8 cellular contexts compared by ENCODE assay signal in the genomic region with DNA sequence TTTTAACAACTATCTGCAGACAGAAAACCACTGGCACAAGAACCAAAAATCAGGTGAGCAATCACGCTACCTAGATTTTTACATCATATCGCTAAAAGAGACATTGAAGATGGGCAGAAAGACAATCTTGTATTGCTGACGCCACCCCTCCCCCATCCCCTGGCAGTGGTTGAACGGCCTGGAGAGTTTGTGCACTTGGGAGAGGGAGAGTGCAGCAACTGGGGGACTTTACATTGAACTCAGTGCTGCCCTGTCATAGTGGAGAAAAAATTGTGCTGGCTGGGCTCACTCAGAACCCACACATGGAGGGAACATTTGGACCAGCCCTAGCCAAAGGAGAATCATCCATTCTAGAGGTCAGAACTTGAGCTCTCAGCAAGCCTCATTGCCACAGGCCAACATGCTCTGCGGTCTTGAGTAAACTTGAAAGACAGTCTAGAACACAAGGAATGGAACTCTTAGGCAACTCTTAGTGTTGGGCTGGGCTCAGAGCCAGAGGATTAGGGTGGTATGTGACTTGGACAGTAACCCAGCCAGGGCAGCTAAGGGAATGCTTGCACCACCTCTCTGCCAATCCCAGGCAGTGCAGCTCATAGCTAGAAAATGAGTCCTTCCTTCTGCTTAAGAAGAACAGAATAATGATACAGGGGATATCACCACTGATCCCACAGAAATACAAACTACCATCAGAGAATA.
DNase-seq lines count a peak whose midpoint lies in the region; ATAC-seq and TF ChIP-seq lines count a peak whose summit lies in the region.

No MANE protein-coding gene starts in this region.

- H3K4me3 Mint-ChIP-seq in naive thymus-derived CD4-positive, alpha-beta T cell = no peak overlapping the region
- no peak overlapping the region for H3K4me3 Mint-ChIP-seq in progenitor cell of endocrine pancreas (ENCODE audit: low read depth)

- peaks cover 0 to 36% (median 14%) of the 10 kb centered on the region in 11 donors for H3K9me3 Mint-ChIP-seq in naive thymus-derived CD4-positive, alpha-beta T cell
- peaks cover 18% of the 10 kb centered on the region for H3K9me3 Mint-ChIP-seq in progenitor cell of endocrine pancreas (ENCODE audit: low read depth)

- intact Hi-C loops in right lobe of liver (cut with DNase I) = no loop called here
- intact Hi-C loops in naive thymus-derived CD4-positive, alpha-beta T cell (cut with micrococcal nuclease) = no loop called here

- TF ChIP-seq CTCF in AG04450 (IDR thresholded peaks at IDR 0.05; ENCODE audit: low read depth, low read length) = peak; percentile 40; the same call in 1 of the 2 replicates
- TF ChIP-seq CTCF in LNCaP clone FGC (IDR thresholded peaks at IDR 0.05; ENCODE audit: control insufficient read depth, extremely low read depth, insufficient read depth) = peak; percentile 36
- TF ChIP-seq CTCF in right lobe of liver (IDR thresholded peaks at IDR 0.05) = peak; percentile 3 to 50 (median 31)
- no peak for TF ChIP-seq CTCF in progenitor cell of endocrine pancreas (IDR thresholded peaks at IDR 0.05; ENCODE audit: unreplicated experiment)

- POLR2A ChIA-PET in AG04450 (lab: Yijun Ruan, JAX) = no interaction called here
- POLR2A ChIA-PET in naive thymus-derived CD4-positive, alpha-beta T cell (lab: Charles Lee) = no interaction called here

- no peak overlapping the region for H3K27ac ChIP-seq in AG04450 (ENCODE audit: low read depth, low read length)
- no peak overlapping the region for H3K27ac ChIP-seq in right lobe of liver
- no peak overlapping the region for H3K27ac ChIP-seq in naive thymus-derived CD4-positive, alpha-beta T cell (ENCODE audit: low read depth, low read length)

- TF ChIP-seq POLR2A in right lobe of liver (IDR thresholded peaks at IDR 0.05) = no peak

- H3K4me1 ChIP-seq in right lobe of liver = no peaks in the 10 kb centered on the region
- no peaks in the 10 kb centered on the region for H3K4me1 ChIP-seq in naive thymus-derived CD4-positive, alpha-beta T cell (ENCODE audit: control insufficient read depth in 2 of 2, insufficient read depth in 2 of 2, low read length in 2 of 2)

- H3K27me3 Mint-ChIP-seq in naive thymus-derived CD4-positive, alpha-beta T cell = no peaks in the 10 kb centered on the region
- H3K27me3 Mint-ChIP-seq in progenitor cell of endocrine pancreas = no peaks in the 10 kb centered on the region

- ATAC-seq in right lobe of liver = peak; percentile 71 to 99 (median 88)
- ATAC-seq in naive thymus-derived CD4-positive, alpha-beta T cell = no peak
- ATAC-seq in GM21360 (IDR thresholded peaks at IDR 0.05; ENCODE audit: unreplicated experiment) = no peak

- no peaks in the 10 kb centered on the region for H3K27me3 ChIP-seq in AG04450 (ENCODE audit: control insufficient read depth, insufficient read depth, low read length)
- no peaks in the 10 kb centered on the region for H3K27me3 ChIP-seq in right lobe of liver
- H3K27me3 ChIP-seq in naive thymus-derived CD4-positive, alpha-beta T cell (ENCODE audit: control insufficient read depth in 2 of 2, insufficient read depth in 2 of 2, low read length in 2 of 2) = no peaks in the 10 kb centered on the region

- 85% methylated on average over 5 of the region's 5 CpGs for WGBS in right lobe of liver (ENCODE audit: insufficient coverage, low coverage, low lambda C conversion rate, missing lambda C conversion rate)

- H3K4me3 ChIP-seq in AG04450 (ENCODE audit: low read depth, low read length) (no peak overlapping the region), LNCaP clone FGC (ENCODE audit: low read depth, low read length) (no peak overlapping the region), right lobe of liver (no peak overlapping the region)
- H3K4me3 ChIP-seq in naive thymus-derived CD4-positive, alpha-beta T cell (ENCODE audit: low read length) = no peak overlapping the region

- H3K36me3 Mint-ChIP-seq in naive thymus-derived CD4-positive, alpha-beta T cell = peaks cover 0 to 60% (median 38%) of the 10 kb centered on the region in 5 donors
- peaks cover 28% of the 10 kb centered on the region for H3K36me3 Mint-ChIP-seq in progenitor cell of endocrine pancreas (ENCODE audit: insufficient read depth)

- no peaks in the 10 kb centered on the region for H3K4me1 Mint-ChIP-seq in naive thymus-derived CD4-positive, alpha-beta T cell
- H3K4me1 Mint-ChIP-seq in progenitor cell of endocrine pancreas (ENCODE audit: low read depth) = peaks cover 11% of the 10 kb centered on the region

- H3K36me3 ChIP-seq in right lobe of liver = no peaks in the 10 kb centered on the region
- H3K36me3 ChIP-seq in naive thymus-derived CD4-positive, alpha-beta T cell (ENCODE audit: control insufficient read depth in 2 of 3, insufficient read depth in 3 of 3, low read length in 3 of 3) = no peaks in the 10 kb centered on the region

- DNase-seq in AG04450 (ENCODE audit: low read depth, low spot score) = peak; percentile 67
- peak; percentile 43 for DNase-seq in LNCaP clone FGC (ENCODE audit: low read depth)
- DNase-seq in dedifferentiated amniotic fluid mesenchymal stem cell (ENCODE audit: extremely low spot score) = peak; percentile 83
- DNase-seq in right lobe of liver = peak; percentile 50 to 62 (median 61)
- no peak for DNase-seq in naive thymus-derived CD4-positive, alpha-beta T cell
- DNase-seq in progenitor cell of endocrine pancreas (ENCODE audit: low spot score, unreplicated experiment) = no peak
- no peak for DNase-seq in NOMO-1 treated with dmso at 0.1 percent for 144 hours (lab: John Stamatoyannopoulos, UW; ENCODE audit: unreplicated experiment)

- no peak overlapping the region for H3K27ac Mint-ChIP-seq in naive thymus-derived CD4-positive, alpha-beta T cell
- H3K27ac Mint-ChIP-seq in progenitor cell of endocrine pancreas = no peak overlapping the region

- H3K9me3 ChIP-seq in AG04450 (ENCODE audit: control insufficient read depth, insufficient read depth, low read length) (no peaks in the 10 kb centered on the region; the same call in 1 of the 2 replicates), right lobe of liver (no peaks in the 10 kb centered on the region)
- H3K9me3 ChIP-seq in naive thymus-derived CD4-positive, alpha-beta T cell (ENCODE audit: control insufficient read depth in 2 of 3, low read length in 3 of 3) = no peaks in the 10 kb centered on the region

- CTCF ChIA-PET in AG04450 (lab: Charles Lee) = interaction anchor here (1.0 to 1.8 kb wide), 4 partner anchors 16 to 220 kb away, joined by 3 to 6 read pairs (median 4); a partner anchor contains a TSS
- CTCF ChIA-PET in naive thymus-derived CD4-positive, alpha-beta T cell (lab: Charles Lee) = no interaction called here

Comparison
In these comparisons a context has a peak if more than half of its experiments do, and no peak if none do; other contexts are left out.
1. DNase-seq: peak in AG04450 (single experiment), LNCaP clone FGC (single experiment), dedifferentiated amniotic fluid mesenchymal stem cell (single experiment) and right lobe of liver (3 of 3); none in naive thymus-derived CD4-positive, alpha-beta T cell (0 of 9), progenitor cell of endocrine pancreas (single experiment) and NOMO-1 treated with dmso at 0.1 percent for 144 hours (single experiment).
2. ATAC-seq: peak in right lobe of liver (4 of 4); none in naive thymus-derived CD4-positive, alpha-beta T cell (single experiment) and GM21360 (single experiment).